Comparison of ENCODE assay signal across 1 cellular context in the genomic region with DNA sequence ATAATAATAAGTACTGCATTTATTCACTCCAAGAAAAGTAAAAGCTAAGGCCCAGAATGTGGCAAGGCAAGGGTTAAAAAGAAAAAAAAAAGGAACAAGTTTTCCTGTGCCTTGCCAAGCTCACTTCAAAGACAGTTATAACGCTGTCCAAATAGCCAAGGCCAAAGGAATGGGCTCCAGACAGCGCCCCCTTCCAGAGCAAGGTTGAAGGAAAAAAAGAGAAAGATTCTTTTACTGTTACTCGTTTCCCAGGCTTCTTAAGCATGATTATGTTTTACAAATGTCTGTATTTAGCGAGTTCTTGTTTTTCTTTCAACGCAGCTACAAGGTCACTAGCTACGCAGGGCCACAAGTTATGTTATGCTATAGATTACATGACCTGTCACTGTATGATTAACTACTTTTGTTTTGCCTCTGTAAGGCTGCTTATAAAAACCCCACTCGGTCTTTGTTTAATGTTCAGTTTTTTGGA.
TF ChIP-seq lines count a peak whose summit lies in the region.

No MANE protein-coding gene starts in this region.

TF ChIP-seq in K562, 482 proteins besides CTCF, POLR2A, EP300 and RAD21 (continued from another document and continues in another):
- TF ChIP-seq, protein P1, sequence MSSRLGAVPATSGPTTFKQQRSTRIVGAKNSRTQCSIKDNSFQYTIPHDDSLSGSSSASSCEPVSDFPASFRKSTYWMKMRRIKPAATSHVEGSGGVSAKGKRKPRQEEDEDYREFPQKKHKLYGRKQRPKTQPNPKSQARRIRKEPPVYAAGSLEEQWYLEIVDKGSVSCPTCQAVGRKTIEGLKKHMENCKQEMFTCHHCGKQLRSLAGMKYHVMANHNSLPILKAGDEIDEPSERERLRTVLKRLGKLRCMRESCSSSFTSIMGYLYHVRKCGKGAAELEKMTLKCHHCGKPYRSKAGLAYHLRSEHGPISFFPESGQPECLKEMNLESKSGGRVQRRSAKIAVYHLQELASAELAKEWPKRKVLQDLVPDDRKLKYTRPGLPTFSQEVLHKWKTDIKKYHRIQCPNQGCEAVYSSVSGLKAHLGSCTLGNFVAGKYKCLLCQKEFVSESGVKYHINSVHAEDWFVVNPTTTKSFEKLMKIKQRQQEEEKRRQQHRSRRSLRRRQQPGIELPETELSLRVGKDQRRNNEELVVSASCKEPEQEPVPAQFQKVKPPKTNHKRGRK (tag; IDR thresholded peaks at IDR 0.05): 0 out of 2 replicates have a peak, but pooled peaks have one; percentile 19
- TF ChIP-seq, protein P2, sequence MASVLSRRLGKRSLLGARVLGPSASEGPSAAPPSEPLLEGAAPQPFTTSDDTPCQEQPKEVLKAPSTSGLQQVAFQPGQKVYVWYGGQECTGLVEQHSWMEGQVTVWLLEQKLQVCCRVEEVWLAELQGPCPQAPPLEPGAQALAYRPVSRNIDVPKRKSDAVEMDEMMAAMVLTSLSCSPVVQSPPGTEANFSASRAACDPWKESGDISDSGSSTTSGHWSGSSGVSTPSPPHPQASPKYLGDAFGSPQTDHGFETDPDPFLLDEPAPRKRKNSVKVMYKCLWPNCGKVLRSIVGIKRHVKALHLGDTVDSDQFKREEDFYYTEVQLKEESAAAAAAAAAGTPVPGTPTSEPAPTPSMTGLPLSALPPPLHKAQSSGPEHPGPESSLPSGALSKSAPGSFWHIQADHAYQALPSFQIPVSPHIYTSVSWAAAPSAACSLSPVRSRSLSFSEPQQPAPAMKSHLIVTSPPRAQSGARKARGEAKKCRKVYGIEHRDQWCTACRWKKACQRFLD (CRISPR knock-in tag; IDR thresholded peaks at IDR 0.05): peak; percentile 67; the same call in 1 of the 2 replicates
- 0 out of 2 replicates have a peak, but pooled peaks have one; percentile 22 for TF ChIP-seq ARID2 (IDR thresholded peaks at IDR 0.05)
- TF ChIP-seq EP400 (IDR thresholded peaks at IDR 0.05): no peak
- TF ChIP-seq, protein P3, sequence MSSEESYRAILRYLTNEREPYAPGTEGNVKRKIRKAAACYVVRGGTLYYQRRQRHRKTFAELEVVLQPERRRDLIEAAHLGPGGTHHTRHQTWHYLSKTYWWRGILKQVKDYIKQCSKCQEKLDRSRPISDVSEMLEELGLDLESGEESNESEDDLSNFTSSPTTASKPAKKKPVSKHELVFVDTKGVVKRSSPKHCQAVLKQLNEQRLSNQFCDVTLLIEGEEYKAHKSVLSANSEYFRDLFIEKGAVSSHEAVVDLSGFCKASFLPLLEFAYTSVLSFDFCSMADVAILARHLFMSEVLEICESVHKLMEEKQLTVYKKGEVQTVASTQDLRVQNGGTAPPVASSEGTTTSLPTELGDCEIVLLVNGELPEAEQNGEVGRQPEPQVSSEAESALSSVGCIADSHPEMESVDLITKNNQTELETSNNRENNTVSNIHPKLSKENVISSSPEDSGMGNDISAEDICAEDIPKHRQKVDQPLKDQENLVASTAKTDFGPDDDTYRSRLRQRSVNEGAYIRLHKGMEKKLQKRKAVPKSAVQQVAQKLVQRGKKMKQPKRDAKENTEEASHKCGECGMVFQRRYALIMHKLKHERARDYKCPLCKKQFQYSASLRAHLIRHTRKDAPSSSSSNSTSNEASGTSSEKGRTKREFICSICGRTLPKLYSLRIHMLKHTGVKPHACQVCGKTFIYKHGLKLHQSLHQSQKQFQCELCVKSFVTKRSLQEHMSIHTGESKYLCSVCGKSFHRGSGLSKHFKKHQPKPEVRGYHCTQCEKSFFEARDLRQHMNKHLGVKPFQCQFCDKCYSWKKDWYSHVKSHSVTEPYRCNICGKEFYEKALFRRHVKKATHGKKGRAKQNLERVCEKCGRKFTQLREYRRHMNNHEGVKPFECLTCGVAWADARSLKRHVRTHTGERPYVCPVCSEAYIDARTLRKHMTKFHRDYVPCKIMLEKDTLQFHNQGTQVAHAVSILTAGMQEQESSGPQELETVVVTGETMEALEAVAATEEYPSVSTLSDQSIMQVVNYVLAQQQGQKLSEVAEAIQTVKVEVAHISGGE (CRISPR knock-in tag; IDR thresholded peaks at IDR 0.05): peak in 1 of 3 experiments; percentile 51; a peak in 1 of 6 replicates
- no peak for TF ChIP-seq ZNF41 (CRISPR knock-in tag; conservative IDR thresholded peaks at IDR 0.05)
- no peak for TF ChIP-seq DIDO1 (tag; IDR thresholded peaks at IDR 0.05; ENCODE audit: low read depth)
- no peak for TF ChIP-seq GABPA (tag; conservative IDR thresholded peaks at IDR 0.05; ENCODE audit: low read depth)
- peak; percentile 95 for TF ChIP-seq ZNF384 (IDR thresholded peaks at IDR 0.05; ENCODE audit: low read depth, low read length)
- TF ChIP-seq ETS2 (tag; IDR thresholded peaks at IDR 0.05; ENCODE audit: borderline replicate concordance, poor library complexity, severe bottlenecking): no peak
- peak in 1 of 2 experiments; percentile 45; a peak in 1 of 4 replicates for TF ChIP-seq MAZ (CRISPR knock-in tag; conservative IDR thresholded peaks at IDR 0.05 in 1 of 2, IDR thresholded peaks at IDR 0.05 in 1 of 2)
- TF ChIP-seq ZFP30 (CRISPR knock-in tag; IDR thresholded peaks at IDR 0.05; ENCODE audit: borderline replicate concordance): no peak
- TF ChIP-seq ZNF24 (IDR thresholded peaks at IDR 0.05): peak; percentile 16; the same call in 1 of the 2 replicates
- TF ChIP-seq TCF7L2 (IDR thresholded peaks at IDR 0.05; ENCODE audit: low read depth, low read length): no peak
- TF ChIP-seq RBM22 (IDR thresholded peaks at IDR 0.05; ENCODE audit: low read depth, low read length, poor library complexity, severe bottlenecking): no peak
- TF ChIP-seq POLR3A (IDR thresholded peaks at IDR 0.05; ENCODE audit: borderline replicate concordance, extremely low read depth, insufficient read depth, insufficient read length): no peak
- TF ChIP-seq ATF7 (IDR thresholded peaks at IDR 0.05): peak; percentile 34; the same call in 1 of the 2 replicates
- TF ChIP-seq, protein P4, sequence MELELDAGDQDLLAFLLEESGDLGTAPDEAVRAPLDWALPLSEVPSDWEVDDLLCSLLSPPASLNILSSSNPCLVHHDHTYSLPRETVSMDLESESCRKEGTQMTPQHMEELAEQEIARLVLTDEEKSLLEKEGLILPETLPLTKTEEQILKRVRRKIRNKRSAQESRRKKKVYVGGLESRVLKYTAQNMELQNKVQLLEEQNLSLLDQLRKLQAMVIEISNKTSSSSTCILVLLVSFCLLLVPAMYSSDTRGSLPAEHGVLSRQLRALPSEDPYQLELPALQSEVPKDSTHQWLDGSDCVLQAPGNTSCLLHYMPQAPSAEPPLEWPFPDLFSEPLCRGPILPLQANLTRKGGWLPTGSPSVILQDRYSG (tag; conservative IDR thresholded peaks at IDR 0.05; ENCODE audit: low read depth): no peak
- 0 out of 4 replicates have a peak, but pooled peaks of 1 of the 2 experiments have one; percentile 27 for TF ChIP-seq FOXK2 (conservative IDR thresholded peaks at IDR 0.05 in 1 of 2, IDR thresholded peaks at IDR 0.05 in 1 of 2; ENCODE audit: low read depth in 2 of 2)
- TF ChIP-seq, protein P5, sequence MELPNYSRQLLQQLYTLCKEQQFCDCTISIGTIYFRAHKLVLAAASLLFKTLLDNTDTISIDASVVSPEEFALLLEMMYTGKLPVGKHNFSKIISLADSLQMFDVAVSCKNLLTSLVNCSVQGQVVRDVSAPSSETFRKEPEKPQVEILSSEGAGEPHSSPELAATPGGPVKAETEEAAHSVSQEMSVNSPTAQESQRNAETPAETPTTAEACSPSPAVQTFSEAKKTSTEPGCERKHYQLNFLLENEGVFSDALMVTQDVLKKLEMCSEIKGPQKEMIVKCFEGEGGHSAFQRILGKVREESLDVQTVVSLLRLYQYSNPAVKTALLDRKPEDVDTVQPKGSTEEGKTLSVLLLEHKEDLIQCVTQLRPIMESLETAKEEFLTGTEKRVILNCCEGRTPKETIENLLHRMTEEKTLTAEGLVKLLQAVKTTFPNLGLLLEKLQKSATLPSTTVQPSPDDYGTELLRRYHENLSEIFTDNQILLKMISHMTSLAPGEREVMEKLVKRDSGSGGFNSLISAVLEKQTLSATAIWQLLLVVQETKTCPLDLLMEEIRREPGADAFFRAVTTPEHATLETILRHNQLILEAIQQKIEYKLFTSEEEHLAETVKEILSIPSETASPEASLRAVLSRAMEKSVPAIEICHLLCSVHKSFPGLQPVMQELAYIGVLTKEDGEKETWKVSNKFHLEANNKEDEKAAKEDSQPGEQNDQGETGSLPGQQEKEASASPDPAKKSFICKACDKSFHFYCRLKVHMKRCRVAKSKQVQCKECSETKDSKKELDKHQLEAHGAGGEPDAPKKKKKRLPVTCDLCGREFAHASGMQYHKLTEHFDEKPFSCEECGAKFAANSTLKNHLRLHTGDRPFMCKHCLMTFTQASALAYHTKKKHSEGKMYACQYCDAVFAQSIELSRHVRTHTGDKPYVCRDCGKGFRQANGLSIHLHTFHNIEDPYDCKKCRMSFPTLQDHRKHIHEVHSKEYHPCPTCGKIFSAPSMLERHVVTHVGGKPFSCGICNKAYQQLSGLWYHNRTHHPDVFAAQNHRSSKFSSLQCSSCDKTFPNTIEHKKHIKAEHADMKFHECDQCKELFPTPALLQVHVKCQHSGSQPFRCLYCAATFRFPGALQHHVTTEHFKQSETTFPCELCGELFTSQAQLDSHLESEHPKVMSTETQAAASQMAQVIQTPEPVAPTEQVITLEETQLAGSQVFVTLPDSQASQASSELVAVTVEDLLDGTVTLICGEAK (IDR thresholded peaks at IDR 0.05): no peak
- TF ChIP-seq, protein P5 (CRISPR knock-in tag; IDR thresholded peaks at IDR 0.05): no peak
- peak; percentile 23; the same call in 1 of the 2 replicates for TF ChIP-seq NBN (IDR thresholded peaks at IDR 0.05; ENCODE audit: low read depth)
- TF ChIP-seq, protein P6, sequence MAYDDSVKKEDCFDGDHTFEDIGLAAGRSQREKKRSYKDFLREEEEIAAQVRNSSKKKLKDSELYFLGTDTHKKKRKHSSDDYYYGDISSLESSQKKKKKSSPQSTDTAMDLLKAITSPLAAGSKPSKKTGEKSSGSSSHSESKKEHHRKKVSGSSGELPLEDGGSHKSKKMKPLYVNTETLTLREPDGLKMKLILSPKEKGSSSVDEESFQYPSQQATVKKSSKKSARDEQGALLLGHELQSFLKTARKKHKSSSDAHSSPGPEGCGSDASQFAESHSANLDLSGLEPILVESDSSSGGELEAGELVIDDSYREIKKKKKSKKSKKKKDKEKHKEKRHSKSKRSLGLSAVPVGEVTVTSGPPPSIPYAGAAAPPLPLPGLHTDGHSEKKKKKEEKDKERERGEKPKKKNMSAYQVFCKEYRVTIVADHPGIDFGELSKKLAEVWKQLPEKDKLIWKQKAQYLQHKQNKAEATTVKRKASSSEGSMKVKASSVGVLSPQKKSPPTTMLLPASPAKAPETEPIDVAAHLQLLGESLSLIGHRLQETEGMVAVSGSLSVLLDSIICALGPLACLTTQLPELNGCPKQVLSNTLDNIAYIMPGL (CRISPR knock-in tag; IDR thresholded peaks at IDR 0.05): 0 out of 2 replicates have a peak, but pooled peaks have one; percentile 18
- no peak for TF ChIP-seq NCOA6 (IDR thresholded peaks at IDR 0.05)
- TF ChIP-seq DPF2 (IDR thresholded peaks at IDR 0.05): peak; percentile 61; the same call in 1 of the 2 replicates
- peak; percentile 87 for TF ChIP-seq GATAD2A (IDR thresholded peaks at IDR 0.05)
- 0 out of 2 replicates have a peak, but pooled peaks have one; percentile 52 for TF ChIP-seq CXXC5 (CRISPR knock-in tag; IDR thresholded peaks at IDR 0.05)
- TF ChIP-seq LEF1 (IDR thresholded peaks at IDR 0.05): peak; percentile 72; the same call in 1 of the 2 replicates
- TF ChIP-seq ARNT (IDR thresholded peaks at IDR 0.05): peak in 1 of 2 experiments; percentile 8; a peak in 1 of 4 replicates
- TF ChIP-seq, protein P7, sequence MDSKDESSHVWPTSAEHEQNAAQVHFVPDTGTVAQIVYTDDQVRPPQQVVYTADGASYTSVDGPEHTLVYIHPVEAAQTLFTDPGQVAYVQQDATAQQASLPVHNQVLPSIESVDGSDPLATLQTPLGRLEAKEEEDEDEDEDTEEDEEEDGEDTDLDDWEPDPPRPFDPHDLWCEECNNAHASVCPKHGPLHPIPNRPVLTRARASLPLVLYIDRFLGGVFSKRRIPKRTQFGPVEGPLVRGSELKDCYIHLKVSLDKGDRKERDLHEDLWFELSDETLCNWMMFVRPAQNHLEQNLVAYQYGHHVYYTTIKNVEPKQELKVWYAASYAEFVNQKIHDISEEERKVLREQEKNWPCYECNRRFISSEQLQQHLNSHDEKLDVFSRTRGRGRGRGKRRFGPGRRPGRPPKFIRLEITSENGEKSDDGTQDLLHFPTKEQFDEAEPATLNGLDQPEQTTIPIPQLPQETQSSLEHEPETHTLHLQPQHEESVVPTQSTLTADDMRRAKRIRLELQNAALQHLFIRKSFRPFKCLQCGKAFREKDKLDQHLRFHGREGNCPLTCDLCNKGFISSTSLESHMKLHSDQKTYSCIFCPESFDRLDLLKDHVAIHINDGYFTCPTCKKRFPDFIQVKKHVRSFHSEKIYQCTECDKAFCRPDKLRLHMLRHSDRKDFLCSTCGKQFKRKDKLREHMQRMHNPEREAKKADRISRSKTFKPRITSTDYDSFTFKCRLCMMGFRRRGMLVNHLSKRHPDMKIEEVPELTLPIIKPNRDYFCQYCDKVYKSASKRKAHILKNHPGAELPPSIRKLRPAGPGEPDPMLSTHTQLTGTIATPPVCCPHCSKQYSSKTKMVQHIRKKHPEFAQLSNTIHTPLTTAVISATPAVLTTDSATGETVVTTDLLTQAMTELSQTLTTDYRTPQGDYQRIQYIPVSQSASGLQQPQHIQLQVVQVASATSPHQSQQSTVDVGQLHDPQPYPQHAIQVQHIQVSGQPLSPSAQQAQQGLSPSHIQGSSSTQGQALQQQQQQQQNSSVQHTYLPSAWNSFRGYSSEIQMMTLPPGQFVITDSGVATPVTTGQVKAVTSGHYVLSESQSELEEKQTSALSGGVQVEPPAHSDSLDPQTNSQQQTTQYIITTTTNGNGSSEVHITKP (IDR thresholded peaks at IDR 0.05; ENCODE audit: partially characterized antibody): no peak
- TF ChIP-seq NFIX (CRISPR knock-in tag; IDR thresholded peaks at IDR 0.05; ENCODE audit: low read depth): no peak
